15 cellular contexts compared by ENCODE assay signal in the genomic region with DNA sequence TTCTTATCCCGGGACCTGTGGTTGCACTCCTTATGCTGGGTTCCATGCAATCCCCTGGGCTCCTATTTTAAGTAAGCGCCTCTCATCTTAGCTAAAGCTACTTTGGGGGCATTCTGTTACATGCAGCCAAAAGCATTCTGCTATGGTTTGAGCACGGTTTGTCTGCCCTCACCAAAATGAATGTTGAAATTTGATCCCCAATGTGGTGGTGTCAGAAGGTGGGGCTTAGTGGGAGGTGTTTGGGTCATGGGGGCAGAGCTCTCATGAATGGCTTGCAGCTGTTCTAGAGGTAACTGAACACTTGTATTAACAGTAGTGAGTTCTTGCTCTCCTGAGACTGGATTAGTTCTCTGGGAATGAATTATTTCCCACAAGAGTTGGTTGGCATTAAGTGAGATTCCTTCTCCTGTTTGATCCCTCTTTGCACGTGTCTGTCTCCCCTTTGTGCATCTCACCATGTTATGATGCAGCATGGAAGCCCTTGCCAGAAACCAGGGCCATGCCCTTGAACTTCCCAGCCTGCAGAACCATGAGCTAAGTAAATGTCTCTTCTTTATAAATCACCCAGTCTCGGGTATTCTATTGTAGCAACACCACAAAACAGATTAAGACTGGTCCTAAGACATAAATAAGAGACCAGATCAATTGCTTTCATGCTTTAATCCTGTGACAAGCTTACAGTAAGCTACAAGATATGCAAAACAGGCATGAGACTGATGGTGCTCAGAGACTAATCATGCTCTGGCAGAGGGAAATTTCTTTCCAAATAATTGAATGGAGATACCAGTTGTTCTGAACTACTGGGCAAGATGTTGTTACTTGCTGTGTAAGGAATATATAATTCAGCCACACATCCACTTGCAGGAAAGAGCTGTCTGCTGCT.
DNase-seq lines count a peak whose midpoint lies in the region; ATAC-seq, FAIRE-seq and TF ChIP-seq lines count a peak whose summit lies in the region.
"Had no signal": no experiment of that assay in that cellular context is flagged by ENCODE, and none has a peak within 500 bp of the region (broad histone marks: within the 10 kb centered on the region; RNA-seq: fewer than 3 reads in every experiment).

No MANE protein-coding gene starts in this region.

- H3K27me3 ChIP-seq in AG04450 (ENCODE audit: control insufficient read depth, insufficient read depth, low read length), result no peaks in the 10 kb centered on the region
- H3K27me3 ChIP-seq: BLaER1 treated with 17β-estradiol and CSF1 and Interleukin-3, amounts not matched to agents 10 nM and 100 nM had no signal

- H3K36me3 Mint-ChIP-seq in activated CD8-positive, alpha-beta T cell treated with anti-CD3 and anti-CD28 coated beads, Interleukin-2, amount 10 ng/mL, durations not matched to agents 7 days and 5 days (ENCODE audit: low read depth), result peaks cover 10% of the 10 kb centered on the region

- CTCF ChIA-PET in AG04450 (lab: Charles Lee), result interaction anchor here (0.5 to 1.0 kb wide), 2 partner anchors 41 to 49 kb away, joined by 3 to 7 read pairs; no protein-coding TSS in a partner anchor
- CTCF ChIA-PET in activated CD8-positive, alpha-beta T cell treated with anti-CD3 and anti-CD28 coated beads, Interleukin-2, amount 10 ng/mL, durations not matched to agents 7 days and 5 days (lab: Charles Lee), result interaction anchor here (1.1 to 1.4 kb wide), 2 partner anchors 10 to 49 kb away, joined by 3 read pairs; no protein-coding TSS in a partner anchor

- H3K4me3 Mint-ChIP-seq in activated CD8-positive, alpha-beta T cell treated with anti-CD3 and anti-CD28 coated beads, Interleukin-2, amount 10 ng/mL, durations not matched to agents 7 days and 5 days, result no peak overlapping the region
- H3K4me3 Mint-ChIP-seq: activated naive CD4-positive, alpha-beta T cell treated with anti-CD3 and anti-CD28 coated beads for 36 hours had no signal

- peaks cover 3% of the 10 kb centered on the region for H3K9me3 Mint-ChIP-seq in activated CD8-positive, alpha-beta T cell treated with anti-CD3 and anti-CD28 coated beads, Interleukin-2, amount 10 ng/mL, durations not matched to agents 7 days and 5 days (ENCODE audit: insufficient read depth)

- H3K9me3 ChIP-seq in AG04450 (ENCODE audit: control insufficient read depth, insufficient read depth, low read length), result no peaks in the 10 kb centered on the region

- H3K27me3 Mint-ChIP-seq in activated CD8-positive, alpha-beta T cell treated with anti-CD3 and anti-CD28 coated beads, Interleukin-2, amount 10 ng/mL, durations not matched to agents 7 days and 5 days (ENCODE audit: low read depth), result no peaks in the 10 kb centered on the region

- no peak for FAIRE-seq in GM12891 (lab: Jason Lieb, UNC)

- no peak overlapping the region for H3K27ac Mint-ChIP-seq in activated CD8-positive, alpha-beta T cell treated with anti-CD3 and anti-CD28 coated beads, Interleukin-2, amount 10 ng/mL, durations not matched to agents 7 days and 5 days
- H3K27ac Mint-ChIP-seq: activated naive CD4-positive, alpha-beta T cell treated with anti-CD3 and anti-CD28 coated beads for 36 hours had no signal

- TF ChIP-seq CTCF in AG04450 (IDR thresholded peaks at IDR 0.05; ENCODE audit: low read depth, low read length) (no peak), WI38 (IDR thresholded peaks at IDR 0.05; ENCODE audit: low read depth, low read length) (no peak)

- H3K4me3 ChIP-seq in AG04450 (ENCODE audit: low read depth, low read length) (no peak overlapping the region), WI38 (ENCODE audit: low read depth, low read length) (peak overlapping the region; percentile 5; the same call in 1 of the 2 replicates)
- H3K4me3 ChIP-seq: BLaER1 treated with 17β-estradiol and CSF1 and Interleukin-3, amounts not matched to agents 10 nM and 100 nM; coronary artery; SK-N-MC had no signal

- no peak for ATAC-seq in activated CD8-positive, alpha-beta T cell treated with anti-CD3 and anti-CD28 coated beads, Interleukin-2, amount 10 ng/mL, durations not matched to agents 7 days and 5 days

- TF ChIP-seq POLR2A in GM12891 (IDR thresholded peaks at IDR 0.05; ENCODE audit: low read depth, low read length), result no peak

- peak overlapping the region; percentile 80 for H3K27ac ChIP-seq in AG04450 (ENCODE audit: low read depth, low read length)
- H3K27ac ChIP-seq: BLaER1 treated with 17β-estradiol and CSF1 and Interleukin-3, amounts not matched to agents 10 nM and 100 nM; coronary artery; parathyroid adenoma; SK-N-MC had no signal

- DNase-seq in AG04450 (ENCODE audit: low read depth, low spot score) (no peak), HT1080 (ENCODE audit: low read depth) (peak; percentile 69), glomerular visceral epithelial cell (ENCODE audit: extremely low spot score) (peak; percentile 42), A172 (ENCODE audit: low spot score) (no peak), putamen (ENCODE audit: low spot score) (no peak), GM12891 (ENCODE audit: insufficient read length, low spot score) (no peak)
- DNase-seq in activated CD8-positive, alpha-beta T cell treated with anti-CD3 and anti-CD28 coated beads, Interleukin-2, amount 10 ng/mL, durations not matched to agents 7 days and 5 days, result no peak
- DNase-seq: NCI-H1092; stimulated activated CD4-positive, alpha-beta T cell treated with anti-CD3 and anti-CD28 coated beads, Interleukin-4, amount 100 ng/mL, for 4 hours had no signal

- peaks cover 35% of the 10 kb centered on the region for H3K4me1 Mint-ChIP-seq in activated CD8-positive, alpha-beta T cell treated with anti-CD3 and anti-CD28 coated beads, Interleukin-2, amount 10 ng/mL, durations not matched to agents 7 days and 5 days (ENCODE audit: low read depth)

- POLR2A ChIA-PET in AG04450 (lab: Yijun Ruan, JAX), result interaction anchor here (0.6 to 1.0 kb wide), 5 partner anchors 21 to 142 kb away, joined by 3 read pairs; a partner anchor contains a TSS
- POLR2A ChIA-PET in activated CD8-positive, alpha-beta T cell treated with anti-CD3 and anti-CD28 coated beads, Interleukin-2, amount 10 ng/mL, durations not matched to agents 7 days and 5 days (lab: Charles Lee), result no interaction called here

TF ChIP-seq in GM12891, 5 proteins besides CTCF, POLR2A, EP300 and RAD21:
- no peak for TF ChIP-seq TAF1 (IDR thresholded peaks at IDR 0.05; ENCODE audit: low read depth, low read length)
- TF ChIP-seq SPI1 (IDR thresholded peaks at IDR 0.05; ENCODE audit: low read depth, low read length), result no peak
- no peak for TF ChIP-seq PAX5 (IDR thresholded peaks at IDR 0.05; ENCODE audit: insufficient read depth, low read length, severe bottlenecking)
TF ChIP-seq in GM12891: peak in this region for 0.

Comparison
In these comparisons a context has a peak if more than half of its experiments do, and no peak if none do; other contexts are left out.
1. DNase-seq: peak in HT1080 (single experiment) and glomerular visceral epithelial cell (single experiment); none in AG04450 (single experiment), A172 (single experiment), putamen (single experiment), activated CD8-positive, alpha-beta T cell treated with anti-CD3 and anti-CD28 coated beads, Interleukin-2, amount 10 ng/mL, durations not matched to agents 7 days and 5 days (single experiment) and GM12891 (single experiment).